In genomic region chr2:130183500-130184373, GRCh38 we compare ENCODE assay signal across 1 cellular context.
TF ChIP-seq lines count a peak whose summit lies in the region.

No MANE protein-coding gene starts in this region.

TF ChIP-seq in endothelial cell of umbilical vein, 7 proteins besides CTCF, POLR2A, EP300 and RAD21 (continued from another document):
- no peak for TF ChIP-seq JUN (IDR thresholded peaks at IDR 0.05; ENCODE audit: borderline replicate concordance, insufficient read depth, insufficient read length, low read depth)
- no peak for TF ChIP-seq MYC (IDR thresholded peaks at IDR 0.05; ENCODE audit: low read depth, low read length)
- no peak for TF ChIP-seq POLR2AphosphoS5 (IDR thresholded peaks at IDR 0.05; ENCODE audit: insufficient read depth, low read depth, low read length)
- TF ChIP-seq EZH2 (IDR thresholded peaks at IDR 0.05; ENCODE audit: borderline replicate concordance, low read depth, low read length, severe bottlenecking): no peak
